1 cellular context compared by ENCODE assay signal in the genomic region with DNA sequence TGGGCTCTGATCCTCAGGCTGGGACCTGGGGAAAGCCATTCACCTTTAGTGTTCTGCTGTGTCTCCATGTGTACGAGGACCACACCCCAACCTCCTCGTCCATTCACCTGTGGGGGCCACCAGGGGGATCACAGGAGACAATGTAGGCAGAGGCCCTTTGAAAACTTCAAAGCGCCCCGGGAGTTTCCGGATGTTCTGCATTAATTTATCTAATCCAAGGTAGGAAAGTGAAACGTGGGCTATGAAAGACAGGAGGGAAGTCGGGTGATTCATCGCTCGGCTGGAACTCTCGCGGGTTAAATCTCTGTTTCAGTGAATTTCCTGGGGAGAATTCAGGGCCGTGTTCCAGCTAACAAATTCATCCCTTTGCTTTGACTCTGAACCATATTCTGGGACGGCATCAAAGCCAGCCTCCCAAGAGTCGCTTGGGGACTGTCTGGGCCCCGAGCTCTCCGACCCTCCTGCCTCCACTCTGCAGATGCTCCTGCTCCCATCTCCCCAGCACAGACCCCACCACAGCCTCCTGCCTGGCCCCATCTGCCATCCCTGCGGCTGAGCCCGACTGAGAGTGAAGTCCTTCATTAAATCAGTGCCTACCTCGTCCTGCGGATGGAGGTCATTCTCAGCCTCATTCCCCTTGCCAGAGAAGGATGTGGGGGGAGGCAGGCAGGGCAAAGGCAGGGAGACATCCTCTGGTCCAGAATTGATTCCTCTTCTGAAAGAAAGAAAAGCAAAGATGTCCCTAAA.
TF ChIP-seq lines count a peak whose summit lies in the region.

No MANE protein-coding gene starts in this region.

TF ChIP-seq in WTC11, 78 proteins besides CTCF, POLR2A, EP300 and RAD21:
- no peak for TF ChIP-seq TEAD4 (CRISPR knock-in tag; IDR thresholded peaks at IDR 0.05)
- no peak for TF ChIP-seq KAT7 (CRISPR knock-in tag; IDR thresholded peaks at IDR 0.05; ENCODE audit: borderline replicate concordance)
- no peak for TF ChIP-seq PRRX2 (CRISPR knock-in tag; IDR thresholded peaks at IDR 0.05)
- no peak for TF ChIP-seq TEAD1 (CRISPR knock-in tag; IDR thresholded peaks at IDR 0.05)
- TF ChIP-seq, protein P1, sequence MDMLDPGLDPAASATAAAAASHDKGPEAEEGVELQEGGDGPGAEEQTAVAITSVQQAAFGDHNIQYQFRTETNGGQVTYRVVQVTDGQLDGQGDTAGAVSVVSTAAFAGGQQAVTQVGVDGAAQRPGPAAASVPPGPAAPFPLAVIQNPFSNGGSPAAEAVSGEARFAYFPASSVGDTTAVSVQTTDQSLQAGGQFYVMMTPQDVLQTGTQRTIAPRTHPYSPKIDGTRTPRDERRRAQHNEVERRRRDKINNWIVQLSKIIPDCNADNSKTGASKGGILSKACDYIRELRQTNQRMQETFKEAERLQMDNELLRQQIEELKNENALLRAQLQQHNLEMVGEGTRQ (CRISPR knock-in tag; IDR thresholded peaks at IDR 0.05) = no peak
- TF ChIP-seq ZNF263 (CRISPR knock-in tag; IDR thresholded peaks at IDR 0.05; ENCODE audit: low read depth) = no peak
- TF ChIP-seq, protein P2, sequence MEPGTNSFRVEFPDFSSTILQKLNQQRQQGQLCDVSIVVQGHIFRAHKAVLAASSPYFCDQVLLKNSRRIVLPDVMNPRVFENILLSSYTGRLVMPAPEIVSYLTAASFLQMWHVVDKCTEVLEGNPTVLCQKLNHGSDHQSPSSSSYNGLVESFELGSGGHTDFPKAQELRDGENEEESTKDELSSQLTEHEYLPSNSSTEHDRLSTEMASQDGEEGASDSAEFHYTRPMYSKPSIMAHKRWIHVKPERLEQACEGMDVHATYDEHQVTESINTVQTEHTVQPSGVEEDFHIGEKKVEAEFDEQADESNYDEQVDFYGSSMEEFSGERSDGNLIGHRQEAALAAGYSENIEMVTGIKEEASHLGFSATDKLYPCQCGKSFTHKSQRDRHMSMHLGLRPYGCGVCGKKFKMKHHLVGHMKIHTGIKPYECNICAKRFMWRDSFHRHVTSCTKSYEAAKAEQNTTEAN (CRISPR knock-in tag; IDR thresholded peaks at IDR 0.05) = no peak
- TF ChIP-seq ATF1 (CRISPR knock-in tag; IDR thresholded peaks at IDR 0.05) = no peak
- TF ChIP-seq, protein P3, sequence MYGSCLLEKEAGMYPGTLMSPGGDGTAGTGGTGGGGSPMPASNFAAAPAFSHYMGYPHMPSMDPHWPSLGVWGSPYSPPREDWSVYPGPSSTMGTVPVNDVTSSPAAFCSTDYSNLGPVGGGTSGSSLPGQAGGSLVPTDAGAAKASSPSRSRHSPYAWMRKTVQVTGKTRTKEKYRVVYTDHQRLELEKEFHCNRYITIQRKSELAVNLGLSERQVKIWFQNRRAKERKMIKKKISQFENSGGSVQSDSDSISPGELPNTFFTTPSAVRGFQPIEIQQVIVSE (CRISPR knock-in tag; IDR thresholded peaks at IDR 0.05; ENCODE audit: borderline replicate concordance) = no peak
- TF ChIP-seq FOXJ3 (CRISPR knock-in tag; IDR thresholded peaks at IDR 0.05; ENCODE audit: borderline replicate concordance) = no peak
- no peak for TF ChIP-seq IRF2 (CRISPR knock-in tag; IDR thresholded peaks at IDR 0.05; ENCODE audit: borderline replicate concordance, low read depth)
- TF ChIP-seq, protein P4, sequence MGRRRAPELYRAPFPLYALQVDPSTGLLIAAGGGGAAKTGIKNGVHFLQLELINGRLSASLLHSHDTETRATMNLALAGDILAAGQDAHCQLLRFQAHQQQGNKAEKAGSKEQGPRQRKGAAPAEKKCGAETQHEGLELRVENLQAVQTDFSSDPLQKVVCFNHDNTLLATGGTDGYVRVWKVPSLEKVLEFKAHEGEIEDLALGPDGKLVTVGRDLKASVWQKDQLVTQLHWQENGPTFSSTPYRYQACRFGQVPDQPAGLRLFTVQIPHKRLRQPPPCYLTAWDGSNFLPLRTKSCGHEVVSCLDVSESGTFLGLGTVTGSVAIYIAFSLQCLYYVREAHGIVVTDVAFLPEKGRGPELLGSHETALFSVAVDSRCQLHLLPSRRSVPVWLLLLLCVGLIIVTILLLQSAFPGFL (CRISPR knock-in tag; IDR thresholded peaks at IDR 0.05; ENCODE audit: borderline replicate concordance) = no peak
- no peak for TF ChIP-seq SOX15 (CRISPR knock-in tag; IDR thresholded peaks at IDR 0.05)
- TF ChIP-seq, protein P5, sequence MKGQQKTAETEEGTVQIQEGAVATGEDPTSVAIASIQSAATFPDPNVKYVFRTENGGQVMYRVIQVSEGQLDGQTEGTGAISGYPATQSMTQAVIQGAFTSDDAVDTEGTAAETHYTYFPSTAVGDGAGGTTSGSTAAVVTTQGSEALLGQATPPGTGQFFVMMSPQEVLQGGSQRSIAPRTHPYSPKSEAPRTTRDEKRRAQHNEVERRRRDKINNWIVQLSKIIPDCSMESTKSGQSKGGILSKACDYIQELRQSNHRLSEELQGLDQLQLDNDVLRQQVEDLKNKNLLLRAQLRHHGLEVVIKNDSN (CRISPR knock-in tag; IDR thresholded peaks at IDR 0.05) = no peak
- no peak for TF ChIP-seq NR1H2 (CRISPR knock-in tag; IDR thresholded peaks at IDR 0.05)
- TF ChIP-seq, protein P6, sequence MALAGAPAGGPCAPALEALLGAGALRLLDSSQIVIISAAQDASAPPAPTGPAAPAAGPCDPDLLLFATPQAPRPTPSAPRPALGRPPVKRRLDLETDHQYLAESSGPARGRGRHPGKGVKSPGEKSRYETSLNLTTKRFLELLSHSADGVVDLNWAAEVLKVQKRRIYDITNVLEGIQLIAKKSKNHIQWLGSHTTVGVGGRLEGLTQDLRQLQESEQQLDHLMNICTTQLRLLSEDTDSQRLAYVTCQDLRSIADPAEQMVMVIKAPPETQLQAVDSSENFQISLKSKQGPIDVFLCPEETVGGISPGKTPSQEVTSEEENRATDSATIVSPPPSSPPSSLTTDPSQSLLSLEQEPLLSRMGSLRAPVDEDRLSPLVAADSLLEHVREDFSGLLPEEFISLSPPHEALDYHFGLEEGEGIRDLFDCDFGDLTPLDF (CRISPR knock-in tag; IDR thresholded peaks at IDR 0.05) = no peak
